Comparison of ENCODE assay signal across 9 cellular contexts in genomic region chr3:137032465-137033120, GRCh38.
A peak's percentile ranks its signal among the peaks of the same experiment; 100 is the strongest.
DNase-seq lines count a peak whose midpoint lies in the region; ATAC-seq and TF ChIP-seq lines count a peak whose summit lies in the region.
"Had no signal": no experiment of that assay in that cellular context is flagged by ENCODE, and none has a peak within 500 bp of the region (broad histone marks: within the 10 kb centered on the region; RNA-seq: fewer than 3 reads in every experiment).

No MANE protein-coding gene starts in this region.

- H3K36me3 ChIP-seq in HUES48 (ENCODE audit: control insufficient read depth, insufficient read depth, low read length) = no peaks in the 10 kb centered on the region
- H3K36me3 ChIP-seq in OCI-LY3 (replicated peaks; ENCODE audit: low read depth, low read length) = no peaks in the 10 kb centered on the region
- no peaks in the 10 kb centered on the region for H3K36me3 ChIP-seq in fibroblast of lung (ENCODE audit: control insufficient read depth, insufficient read depth, low read length)
- H3K36me3 ChIP-seq in naive thymus-derived CD4-positive, alpha-beta T cell (ENCODE audit: control insufficient read depth in 2 of 3, insufficient read depth in 3 of 3, low read length in 3 of 3) = no peaks in the 10 kb centered on the region

- DNase-seq in COLO829 (ENCODE audit: low spot score) (peak; percentile 94), fibroblast of lung (ENCODE audit: low read depth in 2 of 2) (peak; percentile 72 to 80)
- peak; percentile 84 for DNase-seq in activated T-cell treated with anti-CD3 and anti-CD28 coated beads, Interleukin-2, amount 50 U/mL, for 24 hours
- peak; percentile 19 to 79 (median 63) for DNase-seq in naive thymus-derived CD4-positive, alpha-beta T cell
- peak; percentile 82 to 92 for DNase-seq in stimulated activated effector memory CD8-positive, alpha-beta T cell treated with anti-CD3 and anti-CD28 coated beads, Interleukin-12 subunit alpha, Interleukin-12 subunit beta, amount 100 ng/mL, for 72 hours (ENCODE audit: low spot score in 2 of 2)

- H3K27me3 ChIP-seq in HUES48 (ENCODE audit: control insufficient read depth, insufficient read depth, low read length) (peaks cover 19% of the 10 kb centered on the region), OCI-LY3 (ENCODE audit: low read depth, low read length) (peaks cover 6% of the 10 kb centered on the region; the same call in 1 of the 2 replicates), fibroblast of lung (ENCODE audit: control insufficient read depth, insufficient read depth, low read length) (peaks cover 2% of the 10 kb centered on the region)
- H3K27me3 ChIP-seq in naive thymus-derived CD4-positive, alpha-beta T cell (ENCODE audit: control insufficient read depth in 2 of 2, insufficient read depth in 2 of 2, low read length in 2 of 2) = peaks cover 0 to 7% of the 10 kb centered on the region in 2 donors

- H4K20me1 ChIP-seq in OCI-LY3 (ENCODE audit: insufficient read depth, low read length) (no peaks in the 10 kb centered on the region), fibroblast of lung (ENCODE audit: control insufficient read depth, extremely low read depth, insufficient read depth, low read length) (no peaks in the 10 kb centered on the region)

- no peak overlapping the region for H3K27ac Mint-ChIP-seq in activated T-cell treated with anti-CD3 and anti-CD28 coated beads, Interleukin-2, amount 50 U/mL, for 24 hours
- H3K27ac Mint-ChIP-seq in naive thymus-derived CD4-positive, alpha-beta T cell = peak overlapping the region in 1 of 9 donors; percentile 17
- no peak overlapping the region for H3K27ac Mint-ChIP-seq in stimulated activated effector memory CD8-positive, alpha-beta T cell treated with anti-CD3 and anti-CD28 coated beads, Interleukin-12 subunit alpha, Interleukin-12 subunit beta, amount 100 ng/mL, for 72 hours

- H3K4me1 ChIP-seq in HUES48 (ENCODE audit: control insufficient read depth, insufficient read depth, low read length) = peaks cover 23% of the 10 kb centered on the region
- H3K4me1 ChIP-seq in OCI-LY3 (ENCODE audit: low read length) = 0 out of 2 replicates have a peak, but pooled peaks cover 4% of the 10 kb centered on the region
- peaks cover 2% of the 10 kb centered on the region for H3K4me1 ChIP-seq in fibroblast of lung (ENCODE audit: control insufficient read depth, extremely low read depth, insufficient read depth, low read length)
- H3K4me1 ChIP-seq in naive thymus-derived CD4-positive, alpha-beta T cell (ENCODE audit: control insufficient read depth in 2 of 2, insufficient read depth in 2 of 2, low read length in 2 of 2) = no peaks in the 10 kb centered on the region

- H3K79me2 ChIP-seq in OCI-LY3 (ENCODE audit: low read length) (no peaks in the 10 kb centered on the region), fibroblast of lung (ENCODE audit: control insufficient read depth, insufficient read depth, low read length) (no peaks in the 10 kb centered on the region)

- peaks cover 39% of the 10 kb centered on the region for H3K27me3 Mint-ChIP-seq in activated T-cell treated with anti-CD3 and anti-CD28 coated beads, Interleukin-2, amount 50 U/mL, for 24 hours
- H3K27me3 Mint-ChIP-seq in naive thymus-derived CD4-positive, alpha-beta T cell = peaks cover 14 to 39% (median 33%) of the 10 kb centered on the region in 5 donors

- H2AFZ ChIP-seq in OCI-LY3 (ENCODE audit: low read depth, low read length) (peak overlapping the region; percentile 60), fibroblast of lung (ENCODE audit: low read length) (peak overlapping the region; percentile 88)

- H3K4me3 ChIP-seq in HUES48 (ENCODE audit: low read depth, low read length) (peak overlapping the region; percentile 65), OCI-LY3 (ENCODE audit: low read length) (peak overlapping the region; percentile 65), fibroblast of lung (replicated peaks in 1 of 4; ENCODE audit: control extremely low read depth in 1 of 4, insufficient read depth in 1 of 4, low read depth in 3 of 4, low read length in 4 of 4) (peak overlapping the region; percentile 42 to 58 (median 51))
- H3K4me3 ChIP-seq in naive thymus-derived CD4-positive, alpha-beta T cell (ENCODE audit: low read length) = peak overlapping the region; percentile 55

- POLR2A ChIA-PET in naive thymus-derived CD4-positive, alpha-beta T cell (lab: Charles Lee) = interaction anchor here (0.5 to 1.0 kb wide), 2 partner anchors 280 to 1125 kb away, joined by 3 to 4 read pairs; partner anchors contain the start of gene STAG1

- TF ChIP-seq CTCF in OCI-LY3 (IDR thresholded peaks at IDR 0.05; ENCODE audit: low read depth, low read length) (peak; percentile 91), fibroblast of lung (conservative IDR thresholded peaks at IDR 0.05 in 1 of 2, IDR thresholded peaks at IDR 0.05 in 1 of 2; ENCODE audit: low read depth in 1 of 2, low read length in 2 of 2) (peak; percentile 99)

- no peaks in the 10 kb centered on the region for H3K9me3 Mint-ChIP-seq in activated T-cell treated with anti-CD3 and anti-CD28 coated beads, Interleukin-2, amount 50 U/mL, for 24 hours
- H3K9me3 Mint-ChIP-seq in naive thymus-derived CD4-positive, alpha-beta T cell = no peaks in the 10 kb centered on the region
- no peaks in the 10 kb centered on the region for H3K9me3 Mint-ChIP-seq in stimulated activated effector memory CD8-positive, alpha-beta T cell treated with anti-CD3 and anti-CD28 coated beads, Interleukin-12 subunit alpha, Interleukin-12 subunit beta, amount 100 ng/mL, for 72 hours

- peaks cover 6% of the 10 kb centered on the region for H3K4me1 Mint-ChIP-seq in activated T-cell treated with anti-CD3 and anti-CD28 coated beads, Interleukin-2, amount 50 U/mL, for 24 hours (ENCODE audit: low read depth)
- peaks cover 7 to 9% (median 8%) of the 10 kb centered on the region in 7 donors for H3K4me1 Mint-ChIP-seq in naive thymus-derived CD4-positive, alpha-beta T cell
- peaks cover 10% of the 10 kb centered on the region for H3K4me1 Mint-ChIP-seq in stimulated activated effector memory CD8-positive, alpha-beta T cell treated with anti-CD3 and anti-CD28 coated beads, Interleukin-12 subunit alpha, Interleukin-12 subunit beta, amount 100 ng/mL, for 72 hours

- peak overlapping the region; percentile 70 for H3K4me2 ChIP-seq in OCI-LY3 (ENCODE audit: low read length)
- peak overlapping the region; percentile 90 for H3K4me2 ChIP-seq in fibroblast of lung (ENCODE audit: extremely low read depth, insufficient read depth, low read length)

- H3K9ac ChIP-seq in HUES48 (ENCODE audit: low read depth, low read length) (peak overlapping the region; percentile 30; the same call in 1 of the 2 replicates), OCI-LY3 (ENCODE audit: low read length) (no peak overlapping the region; the same call in 1 of the 2 replicates), fibroblast of lung (ENCODE audit: insufficient read depth, low read length) (no peak overlapping the region)

- intact Hi-C loops in naive thymus-derived CD4-positive, alpha-beta T cell (cut with micrococcal nuclease) = loop anchor here (1.0 to 10.0 kb wide), 3 partner anchors 914 to 960 kb away; no protein-coding TSS in a partner anchor

- H3K27ac ChIP-seq in HUES48 (ENCODE audit: low read depth, low read length) (peak overlapping the region; percentile 61), OCI-LY3 (ENCODE audit: low read length) (no peak overlapping the region), fibroblast of lung (ENCODE audit: insufficient read depth, low read length) (no peak overlapping the region)
- no peak overlapping the region for H3K27ac ChIP-seq in naive thymus-derived CD4-positive, alpha-beta T cell (ENCODE audit: low read depth, low read length)
- H3K27ac ChIP-seq: epithelial cell of prostate had no signal

- ATAC-seq in GM21360 (IDR thresholded peaks at IDR 0.05; ENCODE audit: unreplicated experiment) = peak; percentile 66
- ATAC-seq in naive thymus-derived CD4-positive, alpha-beta T cell = peak; percentile 87
- ATAC-seq in stimulated activated effector memory CD8-positive, alpha-beta T cell treated with anti-CD3 and anti-CD28 coated beads, Interleukin-12 subunit alpha, Interleukin-12 subunit beta, amount 100 ng/mL, for 72 hours = peak; percentile 68

- H3K9me3 ChIP-seq in HUES48 (ENCODE audit: control insufficient read depth, insufficient read depth, low read length) = no peaks in the 10 kb centered on the region
- no peaks in the 10 kb centered on the region for H3K9me3 ChIP-seq in OCI-LY3 (ENCODE audit: insufficient read depth, low read length)
- H3K9me3 ChIP-seq in fibroblast of lung (ENCODE audit: control insufficient read depth, insufficient read depth, low read depth, low read length) = no peaks in the 10 kb centered on the region
- no peaks in the 10 kb centered on the region for H3K9me3 ChIP-seq in naive thymus-derived CD4-positive, alpha-beta T cell (ENCODE audit: control insufficient read depth in 2 of 3, low read length in 3 of 3)

- no peaks in the 10 kb centered on the region for H3K36me3 Mint-ChIP-seq in activated T-cell treated with anti-CD3 and anti-CD28 coated beads, Interleukin-2, amount 50 U/mL, for 24 hours (ENCODE audit: low read depth)
- no peaks in the 10 kb centered on the region for H3K36me3 Mint-ChIP-seq in naive thymus-derived CD4-positive, alpha-beta T cell
- H3K36me3 Mint-ChIP-seq in stimulated activated effector memory CD8-positive, alpha-beta T cell treated with anti-CD3 and anti-CD28 coated beads, Interleukin-12 subunit alpha, Interleukin-12 subunit beta, amount 100 ng/mL, for 72 hours = no peaks in the 10 kb centered on the region

- peak overlapping the region; percentile 58 for H3K4me3 Mint-ChIP-seq in activated T-cell treated with anti-CD3 and anti-CD28 coated beads, Interleukin-2, amount 50 U/mL, for 24 hours
- peak overlapping the region; percentile 48 to 80 (median 74) for H3K4me3 Mint-ChIP-seq in naive thymus-derived CD4-positive, alpha-beta T cell
- H3K4me3 Mint-ChIP-seq in stimulated activated effector memory CD8-positive, alpha-beta T cell treated with anti-CD3 and anti-CD28 coated beads, Interleukin-12 subunit alpha, Interleukin-12 subunit beta, amount 100 ng/mL, for 72 hours = peak overlapping the region; percentile 59

- CTCF ChIA-PET in naive thymus-derived CD4-positive, alpha-beta T cell (lab: Charles Lee) = interaction anchor here (0.8 to 1.4 kb wide), 4 partner anchors 19 to 958 kb away, joined by 3 to 4 read pairs (median 3); partner anchors contain the start of gene STAG1
